31 cellular contexts compared by ENCODE assay signal in genomic region chrX:102044496-102044895, GRCh38.
DNase-seq lines count a peak whose midpoint lies in the region; TF ChIP-seq lines count a peak whose summit lies in the region.
"Had no signal": no experiment of that assay in that cellular context is flagged by ENCODE, and none has a peak within 500 bp of the region (broad histone marks: within the 10 kb centered on the region; RNA-seq: fewer than 3 reads in every experiment).

No MANE protein-coding gene starts in this region.

- 78 to 89% (median 83%) methylated on average over 2 of the region's 2 CpGs; no CpG with 5 or more reads in 1 of the 5 donors for WGBS in spleen, 5 donors

- H3K27me3 ChIP-seq in right atrium auricular region (no peaks in the 10 kb centered on the region), spleen (replicated peaks in 1 of 7) (no peaks in the 10 kb centered on the region), uterus (no peaks in the 10 kb centered on the region)
- H3K27me3 ChIP-seq: BE2C; BLaER1; BLaER1 treated with 17β-estradiol and CSF1 and Interleukin-3, amounts not matched to agents 10 nM and 100 nM had no signal

- no peaks in the 10 kb centered on the region for H3K36me3 ChIP-seq in right atrium auricular region
- no peaks in the 10 kb centered on the region for H3K36me3 ChIP-seq in spleen
- no peaks in the 10 kb centered on the region for H3K36me3 ChIP-seq in uterus
- H3K36me3 ChIP-seq: BE2C; BLaER1; BLaER1 treated with 17β-estradiol and CSF1 and Interleukin-3, amounts not matched to agents 10 nM and 100 nM had no signal

- DNase-seq in cardiac septum (ENCODE audit: low spot score): peak; percentile 53
- DNase-seq in right atrium auricular region (ENCODE audit: low spot score): no peak
- peak; percentile 50 for DNase-seq in posterior vena cava (ENCODE audit: low spot score)
- DNase-seq in spleen: peak; percentile 42
- no peak for DNase-seq in uterus
- DNase-seq in stimulated activated CD4-positive, alpha-beta T cell treated with anti-CD3 and anti-CD28 coated beads, Interleukin-2, amount 100 ng/mL, for 24 hours: no peak
- DNase-seq: 8988T; ACHN; AML-193; BE2C; C1 segment of cervical spinal cord; Caco-2; Calu3; CD4-positive, alpha-beta memory T cell; CD4-positive, alpha-beta T cell; CD4-positive, CD25-positive, alpha-beta regulatory T cell; CD8-positive, alpha-beta memory T cell; CD8-positive, alpha-beta T cell; COR-L47; DMS 273 treated with DMSO at 0.1 percent for 48 hours; DMS153; DMS53; DMS79; DMS79 treated with DMSO at 0.1 percent for 48 hours; DND-41; EL had no signal

- H3K9me3 ChIP-seq in right atrium auricular region (no peaks in the 10 kb centered on the region), spleen (peaks cover 0 to 17% (median 0%) of the 10 kb centered on the region in 8 donors), uterus (no peaks in the 10 kb centered on the region)
- H3K9me3 ChIP-seq: A549, BE2C, BLaER1, Caco-2 had no signal

- TF ChIP-seq CTCF in right atrium auricular region (IDR thresholded peaks at IDR 0.05) (no peak), spleen (IDR thresholded peaks at IDR 0.05 in 8 of 11, conservative IDR thresholded peaks at IDR 0.05 in 3 of 11) (no peak), uterus (IDR thresholded peaks at IDR 0.05) (no peak)

- H3K27ac ChIP-seq in right atrium auricular region: no peak overlapping the region
- H3K27ac ChIP-seq in spleen: no peak overlapping the region
- H3K27ac ChIP-seq in uterus: no peak overlapping the region
- H3K27ac ChIP-seq: 22Rv1; A549; BLaER1; BLaER1 treated with 17β-estradiol and CSF1 and Interleukin-3, amounts not matched to agents 10 nM and 100 nM; C4-2B had no signal

- no peaks in the 10 kb centered on the region for H3K4me1 ChIP-seq in right atrium auricular region
- no peaks in the 10 kb centered on the region for H3K4me1 ChIP-seq in spleen
- no peaks in the 10 kb centered on the region for H3K4me1 ChIP-seq in uterus
- H3K4me1 ChIP-seq: A549; BE2C; BLaER1; BLaER1 treated with 17β-estradiol and CSF1 and Interleukin-3, amounts not matched to agents 10 nM and 100 nM; Caco-2 had no signal

- intact Hi-C loops in cardiac septum (cut with DNase I) (no loop called here), posterior vena cava (cut with DNase I) (no loop called here), spleen (cut with DNase I; ENCODE audit: low total_unique reads) (no loop called here), uterus (cut with DNase I; ENCODE audit: low total_unique reads) (no loop called here)

- no peak overlapping the region for H3K4me3 ChIP-seq in right atrium auricular region
- no peak overlapping the region for H3K4me3 ChIP-seq in spleen
- no peak overlapping the region for H3K4me3 ChIP-seq in uterus
- H3K4me3 ChIP-seq: A549; BLaER1; BLaER1 treated with 17β-estradiol and CSF1 and Interleukin-3, amounts not matched to agents 10 nM and 100 nM had no signal

- TF ChIP-seq POLR2A in spleen (IDR thresholded peaks at IDR 0.05) (no peak), uterus (IDR thresholded peaks at IDR 0.05) (no peak)

Comparison
In these comparisons a context has a peak if more than half of its experiments do, and no peak if none do; other contexts are left out.
1. DNase-seq: peak in cardiac septum (single experiment), posterior vena cava (single experiment) and spleen (single experiment); none in right atrium auricular region (single experiment), uterus (0 of 2) and stimulated activated CD4-positive, alpha-beta T cell treated with anti-CD3 and anti-CD28 coated beads, Interleukin-2, amount 100 ng/mL, for 24 hours (0 of 2).